In genomic region chr7:150047772-150048171, GRCh38 we compare ENCODE assay signal across 8 cellular contexts.
DNase-seq lines count a peak whose midpoint lies in the region; ATAC-seq, FAIRE-seq and TF ChIP-seq lines count a peak whose summit lies in the region.
"Not testable (repeated sequence)": the region's sequence is repeated elsewhere in the genome, so short reads cannot be mapped to it uniquely, and the experiment has no call there.

No MANE protein-coding gene starts in this region.

- WGBS in heart right ventricle, 2 donors = 1% methylated on average over 31 of the region's 31 CpGs

- FAIRE-seq in bronchial epithelial cell (lab: Jason Lieb, UNC) = not testable (repeated sequence)

- TF ChIP-seq POLR2A in vagina (IDR thresholded peaks at IDR 0.05) = not testable (repeated sequence)

- H3K4me3 ChIP-seq in bronchial epithelial cell (ENCODE audit: low read depth, low read length) (peak overlapping the region; percentile 10), heart right ventricle (peak overlapping the region; percentile 6 to 49 (median 33)), vagina (peak overlapping the region; percentile 35 to 39)
- not testable (repeated sequence) for H3K4me3 ChIP-seq in skeletal muscle satellite cell (ENCODE audit: low read length)

- peak overlapping the region; percentile 51; the same call in 1 of the 2 replicates for H3K9ac ChIP-seq in ES-I3 (ENCODE audit: low read depth, low read length)
- not testable (repeated sequence) for H3K9ac ChIP-seq in skeletal muscle satellite cell (ENCODE audit: low read depth, low read length)

- not testable (repeated sequence) for H3K36me3 Mint-ChIP-seq in mesothelial cell of epicardium

- H3K9me3 ChIP-seq in ES-I3 (ENCODE audit: control insufficient read depth, insufficient read depth, low read length); heart right ventricle; skeletal muscle satellite cell (replicated peaks; ENCODE audit: low read length); vagina: not testable (repeated sequence)

- peak overlapping the region; percentile 76 for H3K4me3 Mint-ChIP-seq in mesothelial cell of epicardium

- intact Hi-C loops in heart right ventricle (cut with DNase I) = loop anchor here in 7 of 10 donors (5.0 to 10.0 kb wide), 2 partner anchors 163 to 165 kb away; no protein-coding TSS in a partner anchor
- intact Hi-C loops in vagina (cut with DNase I) = not testable (repeated sequence)

- H3K4me1 ChIP-seq in ES-I3 (ENCODE audit: insufficient read depth, low read length); skeletal muscle satellite cell (ENCODE audit: control insufficient read depth, insufficient read depth, low read length): not testable (repeated sequence)
- H3K4me1 ChIP-seq in heart right ventricle (peaks cover 0 to 13% (median 6%) of the 10 kb centered on the region in 9 donors), vagina (peaks cover 11% of the 10 kb centered on the region)

- not testable (repeated sequence) for TF ChIP-seq CTCF in bronchial epithelial cell (IDR thresholded peaks at IDR 0.05; ENCODE audit: insufficient read depth, low read length, severe bottlenecking); heart right ventricle (IDR thresholded peaks at IDR 0.05); mesothelial cell of epicardium (IDR thresholded peaks at IDR 0.05; ENCODE audit: unreplicated experiment); vagina (IDR thresholded peaks at IDR 0.05)

- DNase-seq in NCI-H82 (lab: John Stamatoyannopoulos, UW) (peak; percentile 52), mesothelial cell of epicardium (ENCODE audit: low spot score in 2 of 2, unreplicated experiment in 2 of 2) (peak in 1 of 2 experiments; percentile 59)
- DNase-seq in activated CD8-positive, alpha-beta memory T cell treated with anti-CD3 and anti-CD28 coated beads, Interleukin-2, amount 50 U/mL, for 48 hours = peak; percentile 60
- DNase-seq in bronchial epithelial cell (ENCODE audit: low read depth); heart right ventricle; vagina (ENCODE audit: extremely low spot score in 2 of 2): not testable (repeated sequence)

- not testable (repeated sequence) for H3K27me3 ChIP-seq in bronchial epithelial cell (ENCODE audit: control insufficient read depth, insufficient read depth, low read length); skeletal muscle satellite cell (ENCODE audit: control insufficient read depth, insufficient read depth, low read length); vagina
- peaks cover 0 to 38% (median 19%) of the 10 kb centered on the region in 7 donors for H3K27me3 ChIP-seq in heart right ventricle

- peak overlapping the region; percentile 82 for H3K27ac Mint-ChIP-seq in mesothelial cell of epicardium

- H3K9me3 Mint-ChIP-seq in mesothelial cell of epicardium = not testable (repeated sequence)

- H3K4me1 Mint-ChIP-seq in mesothelial cell of epicardium = peaks cover 12% of the 10 kb centered on the region

- H3K27ac ChIP-seq in heart right ventricle, vagina: not testable (repeated sequence)

- ATAC-seq in heart right ventricle = not testable (repeated sequence)

- H3K4me2 ChIP-seq in skeletal muscle satellite cell (ENCODE audit: low read length) = peak overlapping the region; percentile 15

- not testable (repeated sequence) for H3K36me3 ChIP-seq in ES-I3 (ENCODE audit: insufficient read depth, low read length); bronchial epithelial cell (ENCODE audit: control insufficient read depth, insufficient read depth, low read length); heart right ventricle; skeletal muscle satellite cell (ENCODE audit: insufficient read depth, low read length); vagina

- H3K27me3 Mint-ChIP-seq in mesothelial cell of epicardium (ENCODE audit: low read depth) = peaks cover 57% of the 10 kb centered on the region
